ENCODE assay signal across 24 cellular contexts in the genomic region with DNA sequence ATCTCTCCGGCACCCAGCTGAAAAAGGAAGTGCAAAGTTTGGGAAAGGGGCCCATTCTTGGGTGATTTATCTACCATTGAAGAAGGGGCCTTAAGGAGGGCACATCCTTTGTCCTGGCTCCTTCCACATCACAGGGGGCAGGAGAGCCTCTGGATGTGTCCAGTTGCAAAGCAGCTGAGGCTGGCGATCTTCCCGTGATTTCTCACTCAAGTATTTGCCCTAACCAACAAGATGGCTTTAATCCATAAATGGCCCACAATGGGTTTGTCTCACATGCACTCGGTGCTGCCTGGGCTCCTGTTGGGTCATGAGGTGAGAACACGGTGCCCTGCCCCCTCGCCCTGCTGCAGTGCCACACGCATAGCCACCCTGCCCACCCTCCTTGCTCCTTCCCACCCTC. TPM values are rescaled to one million over a fixed set of nuclear protein-coding genes. Genes with fewer than 3 reads are reported as not detected.
"Had no signal": no experiment of that assay in that cellular context is flagged by ENCODE, and none has a peak within 500 bp of the region (broad histone marks: within the 10 kb centered on the region; RNA-seq: fewer than 3 reads in every experiment).

No MANE protein-coding gene starts in this region.

- H3K36me3 Mint-ChIP-seq: activated naive CD4-positive, alpha-beta T cell treated with anti-CD3 and anti-CD28 coated beads, Interleukin-2, amount 10 ng/mL, durations not matched to agents 7 days and 5 days; mesothelial cell of epicardium had no signal

- H3K9me3 ChIP-seq: lower lobe of right lung, uterus had no signal

- H3K27ac Mint-ChIP-seq: activated CD4-positive, alpha-beta memory T cell treated with anti-CD3 and anti-CD28 coated beads, Interleukin-2, amount 10 ng/mL, durations not matched to agents 7 days and 5 days; activated naive CD4-positive, alpha-beta T cell treated with anti-CD3 and anti-CD28 coated beads, Interleukin-2, amount 10 ng/mL, durations not matched to agents 7 days and 5 days; activated naive CD8-positive, alpha-beta T cell treated with anti-CD3 and anti-CD28 coated beads, Interleukin-2, amount 50 U/mL, for 24 hours; mesothelial cell of epicardium; nephron had no signal

- DNase-seq: activated CD4-positive, alpha-beta memory T cell treated with anti-CD3 and anti-CD28 coated beads, Interleukin-2, amount 10 ng/mL, durations not matched to agents 7 days and 5 days; activated CD4-positive, alpha-beta T cell treated with anti-CD3 and anti-CD28 coated beads for 48 hours; activated CD4-positive, CD25-positive, alpha-beta regulatory T cell; activated naive CD4-positive, alpha-beta T cell treated with anti-CD3 and anti-CD28 coated beads, Interleukin-2, amount 10 ng/mL, durations not matched to agents 7 days and 5 days; activated naive CD8-positive, alpha-beta T cell treated with anti-CD3 and anti-CD28 coated beads, Interleukin-2, amount 50 U/mL, for 24 hours; activated T-cell treated with anti-CD3 and anti-CD28 coated beads, Interleukin-2, amount 50 U/mL, for 4 hours; anterior cingulate cortex; left colon; lower lobe of right lung; nucleus accumbens; stimulated activated CD4-positive, alpha-beta T cell treated with anti-CD3 and anti-CD28 coated beads, Interleukin-2, amount 100 ng/mL, for 24 hours; stimulated activated naive CD4-positive, alpha-beta T cell treated with Interleukin-2 at 50 U/mL for 16 hours; tibial artery; uterus had no signal

- FAIRE-seq: frontal cortex, TTC549 had no signal

- H3K4me3 ChIP-seq: lower lobe of right lung, tibial artery, uterus had no signal

- H3K4me1 ChIP-seq: uterus had no signal

- H3K36me3 ChIP-seq: lower lobe of right lung, tibial artery, uterus had no signal

- H3K27me3 ChIP-seq: uterus had no signal

- ATAC-seq: activated T-cell treated with anti-CD3 and anti-CD28 coated beads, Interleukin-2, amount 50 U/mL, for 4 hours; left colon had no signal

- H3K27ac ChIP-seq: epithelial cell of prostate, lower lobe of right lung, tibial artery, uterus had no signal

- H3K4me3 Mint-ChIP-seq: activated CD4-positive, alpha-beta memory T cell treated with anti-CD3 and anti-CD28 coated beads, Interleukin-2, amount 10 ng/mL, durations not matched to agents 7 days and 5 days; activated naive CD4-positive, alpha-beta T cell treated with anti-CD3 and anti-CD28 coated beads, Interleukin-2, amount 10 ng/mL, durations not matched to agents 7 days and 5 days; activated naive CD8-positive, alpha-beta T cell treated with anti-CD3 and anti-CD28 coated beads, Interleukin-2, amount 50 U/mL, for 24 hours; activated T-cell treated with anti-CD3 and anti-CD28 coated beads, Interleukin-2, amount 50 U/mL, for 4 hours; mesothelial cell of epicardium; nephron had no signal

RNA-seq across cellular contexts. Expression of a gene that starts 14.2 kb away (rescaled TPM):
- total RNA-seq: activated CD4-positive, alpha-beta memory T cell treated with anti-CD3 and anti-CD28 coated beads, Interleukin-2, amount 10 ng/mL, durations not matched to agents 7 days and 5 days; activated T-cell treated with anti-CD3 and anti-CD28 coated beads, Interleukin-2, amount 50 U/mL, for 4 hours; chondrocyte; fibroblast of lung; posterior vena cava; skeletal muscle tissue; subcutaneous adipose tissue had no signal
